In the genomic region with DNA sequence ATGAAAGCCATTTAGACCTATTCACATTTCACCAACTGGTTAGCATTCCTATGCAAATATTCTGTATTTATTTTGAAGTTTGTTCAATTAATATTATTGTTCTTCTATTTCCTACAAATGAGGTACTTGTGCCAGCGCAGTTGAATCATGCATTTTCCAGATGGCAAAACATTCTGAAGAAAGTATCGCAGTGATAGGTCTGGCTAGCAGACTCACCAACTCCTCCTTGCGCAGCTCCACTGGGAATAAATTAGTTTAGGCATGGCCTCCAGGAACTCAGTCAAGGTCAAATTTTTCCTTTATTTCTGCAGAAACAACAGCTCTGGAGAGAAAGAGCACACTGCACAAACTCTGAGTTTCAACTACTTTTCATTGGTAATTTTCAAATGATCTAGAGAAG, we compare ENCODE assay signal across 30 cellular contexts.
"Had no signal": no experiment of that assay in that cellular context is flagged by ENCODE, and none has a peak within 500 bp of the region (broad histone marks: within the 10 kb centered on the region; RNA-seq: fewer than 3 reads in every experiment).

No MANE protein-coding gene starts in this region.

- DNase-seq: activated CD4-positive, alpha-beta memory T cell treated with anti-CD3 and anti-CD28 coated beads, Interleukin-2, amount 10 ng/mL, durations not matched to agents 7 days and 5 days; activated CD4-positive, alpha-beta T cell treated with anti-CD3 and anti-CD28 coated beads, Interleukin-2, amount 10 ng/mL, durations not matched to agents 7 days and 5 days; activated CD4-positive, CD25-positive, alpha-beta regulatory T cell treated with anti-CD3 and anti-CD28 coated beads, Interleukin-2, amount 50 U/mL, for 72 hours; activated CD8-positive, alpha-beta memory T cell treated with anti-CD3 and anti-CD28 coated beads, Interleukin-2, amount 50 U/mL, for 48 hours; activated gamma-delta T cell treated with Interleukin-2 at 50 U/mL for 16 hours; activated naive CD4-positive, alpha-beta T cell treated with anti-CD3 and anti-CD28 coated beads, Interleukin-2, amount 50 U/mL, for 16 hours; activated T-cell treated with anti-CD3 and anti-CD28 coated beads, Interleukin-2, amount 50 U/mL, for 4 hours; amniotic stem cell; central memory CD4-positive, alpha-beta T cell; effector CD4-positive, alpha-beta T cell; esophagus squamous epithelium; left ventricle myocardium inferior; mesendoderm; natural killer cell; retina; sigmoid colon; stimulated activated CD4-positive, alpha-beta T cell treated with anti-CD3 and anti-CD28 coated beads, Interleukin-1b, Interleukin-23, amount 100 ng/mL, for 48 hours; stimulated activated CD4-positive, alpha-beta T cell treated with anti-CD3 and anti-CD28 coated beads, Interleukin-4, amount 100 ng/mL, for 4 hours; stimulated activated CD8-positive, alpha-beta memory T cell treated with anti-CD3 and anti-CD28 coated beads, Interleukin-4, amount 100 ng/mL, for 48 hours; stomach; T-helper 17 cell had no signal

- H3K27me3 ChIP-seq: breast epithelium, esophagus squamous epithelium, sigmoid colon, stomach, suprapubic skin, tibial nerve had no signal

- H3K4me1 ChIP-seq: breast epithelium, esophagus squamous epithelium, left ventricle myocardium inferior, prostate gland, sigmoid colon, stomach, suprapubic skin had no signal

- H3K27ac ChIP-seq: breast epithelium, epithelial cell of prostate, esophagus squamous epithelium, left ventricle myocardium inferior, prostate gland, sigmoid colon, stomach, suprapubic skin, tibial nerve had no signal

- H3K4me3 ChIP-seq: breast epithelium, esophagus squamous epithelium, left ventricle myocardium inferior, lung, prostate gland, sigmoid colon, smooth muscle cell, stomach, suprapubic skin, tibial nerve had no signal

- H3K9me3 ChIP-seq: breast epithelium, esophagus squamous epithelium, prostate gland, sigmoid colon, stomach, suprapubic skin, tibial nerve had no signal

- ATAC-seq: activated T-cell treated with anti-CD3 and anti-CD28 coated beads, Interleukin-2, amount 50 U/mL, for 4 hours; activated T-helper 17 cell treated with anti-CD3 and anti-CD28 coated beads, Interleukin-2, amount 50 U/mL, for 72 hours; natural killer cell; stimulated activated memory B cell treated with anti-CD40 and anti-IgM and Interleukin-4, amounts not matched to agents 10 μg/mL and 1 μg/mL and 100 μg/mL, for 72 hours; T-helper 17 cell had no signal

- H3K36me3 ChIP-seq: breast epithelium, esophagus squamous epithelium, left ventricle myocardium inferior, prostate gland, sigmoid colon, stomach, suprapubic skin, tibial nerve had no signal
